16 cellular contexts compared by ENCODE assay signal in genomic region chr3:186472466-186473008, GRCh38.
"Had no signal": no experiment of that assay in that cellular context is flagged by ENCODE, and none has a peak within 500 bp of the region (broad histone marks: within the 10 kb centered on the region; RNA-seq: fewer than 3 reads in every experiment).

No MANE protein-coding gene starts in this region.

- H3K9me3 ChIP-seq: mucosa of descending colon, pancreas, stomach, testis, upper lobe of left lung had no signal

- H3K4me1 ChIP-seq: pancreas, stomach, testis, upper lobe of left lung had no signal

- ATAC-seq: left lobe of liver; mucosa of descending colon; naive thymus-derived CD8-positive, alpha-beta T cell; pancreas had no signal

- H3K4me3 Mint-ChIP-seq: naive thymus-derived CD8-positive, alpha-beta T cell had no signal

- H3K36me3 ChIP-seq: cardiac muscle cell, pancreas, stomach, upper lobe of left lung had no signal

- H3K27ac ChIP-seq: cardiac muscle cell, pancreas, stomach, testis, upper lobe of left lung had no signal

- H3K27me3 ChIP-seq: cardiac muscle cell, pancreas, stomach, testis, upper lobe of left lung had no signal

- H3K9me3 Mint-ChIP-seq: naive thymus-derived CD8-positive, alpha-beta T cell had no signal

- H3K27me3 Mint-ChIP-seq: naive thymus-derived CD8-positive, alpha-beta T cell had no signal

- H3K4me3 ChIP-seq: cardiac muscle cell, mucosa of descending colon, pancreas, stomach, testis, upper lobe of left lung had no signal

- H3K4me1 Mint-ChIP-seq: naive thymus-derived CD8-positive, alpha-beta T cell had no signal

- H3K36me3 Mint-ChIP-seq: naive thymus-derived CD8-positive, alpha-beta T cell had no signal

- DNase-seq: activated CD4-positive, alpha-beta T cell treated with anti-CD3 and anti-CD28 coated beads for 1 hour; activated CD4-positive, alpha-beta T cell treated with anti-CD3 and anti-CD28 coated beads, Interleukin-2, amount 50 U/mL, for 4 hours; activated naive CD4-positive, alpha-beta T cell treated with anti-CD3 and anti-CD28 coated beads, Interleukin-2, amount 50 U/mL, for 16 hours; hippocampal formation; mammary epithelial cell; mucosa of descending colon; naive thymus-derived CD8-positive, alpha-beta T cell; pancreas; stimulated activated CD4-positive, alpha-beta T cell treated with anti-CD3 and anti-CD28 coated beads, Interleukin-12 subunit alpha, Interleukin-12 subunit beta, amount 100 ng/mL, for 4 hours; stimulated activated CD4-positive, alpha-beta T cell treated with anti-CD3 and anti-CD28 coated beads, Interleukin-2, amount 100 ng/mL, for 24 hours; stomach; T-helper 9 cell; testis; upper lobe of left lung had no signal
